ENCODE assay signal across 8 cellular contexts in genomic region chr1:40084750-40085149, GRCh38. TPM values are rescaled to one million over a fixed set of nuclear protein-coding genes. Genes with fewer than 3 reads are reported as not detected.
DNase-seq lines count a peak whose midpoint lies in the region; ATAC-seq and TF ChIP-seq lines count a peak whose summit lies in the region.
"Not testable (repeated sequence)": the region's sequence is repeated elsewhere in the genome, so short reads cannot be mapped to it uniquely, and the experiment has no call there.

No MANE protein-coding gene starts in this region.

- H3K36me3 Mint-ChIP-seq in activated CD4-positive, alpha-beta memory T cell treated with anti-CD3 and anti-CD28 coated beads, Interleukin-2, amount 10 ng/mL, durations not matched to agents 7 days and 5 days (ENCODE audit: low read depth) = peaks cover 47% of the 10 kb centered on the region
- peaks cover 30% of the 10 kb centered on the region for H3K36me3 Mint-ChIP-seq in osteocyte (ENCODE audit: unreplicated experiment)

- not testable (repeated sequence) for H3K79me2 ChIP-seq in OCI-LY1 (ENCODE audit: insufficient read depth, low read length); hepatocyte

- H3K4me1 ChIP-seq in OCI-LY1 (ENCODE audit: insufficient read depth, low read length, severe bottlenecking); hepatocyte (ENCODE audit: insufficient read depth); thoracic aorta (ENCODE audit: control insufficient read depth in 1 of 2, low read depth in 2 of 2): not testable (repeated sequence)

- H3K9me2 ChIP-seq in OCI-LY1 (ENCODE audit: low read depth, low read length); hepatocyte (replicated peaks; ENCODE audit: insufficient read depth): not testable (repeated sequence)

- CTCF ChIA-PET in activated CD4-positive, alpha-beta memory T cell treated with anti-CD3 and anti-CD28 coated beads, Interleukin-2, amount 10 ng/mL, durations not matched to agents 7 days and 5 days (lab: Charles Lee) = interaction anchor here (1.0 to 7.5 kb wide), 8 partner anchors 11 to 252 kb away, joined by 3 to 82 read pairs (median 6); partner anchors contain the start of gene PPT1

- 23% methylated on average over 11 of the region's 11 CpGs for WGBS in hepatocyte (ENCODE audit: low lambda C conversion rate, missing lambda C conversion rate)

- H3K9ac ChIP-seq in OCI-LY1 (ENCODE audit: low read length) = not testable (repeated sequence)

- H3K27me3 Mint-ChIP-seq in activated CD4-positive, alpha-beta memory T cell treated with anti-CD3 and anti-CD28 coated beads, Interleukin-2, amount 10 ng/mL, durations not matched to agents 7 days and 5 days; osteocyte (ENCODE audit: unreplicated experiment): not testable (repeated sequence)

- H2AFZ ChIP-seq in OCI-LY1 (ENCODE audit: low read length); hepatocyte: not testable (repeated sequence)

- not testable (repeated sequence) for H3K4me3 ChIP-seq in OCI-LY1 (ENCODE audit: low read depth, low read length, poor library complexity, severe bottlenecking); hepatocyte
- peak overlapping the region; percentile 52 for H3K4me3 ChIP-seq in thoracic aorta

- not testable (repeated sequence) for H3K27ac Mint-ChIP-seq in activated CD4-positive, alpha-beta memory T cell treated with anti-CD3 and anti-CD28 coated beads, Interleukin-2, amount 10 ng/mL, durations not matched to agents 7 days and 5 days
- H3K27ac Mint-ChIP-seq in osteocyte (ENCODE audit: unreplicated experiment) = peak overlapping the region; percentile 45

- peak overlapping the region; percentile 24; the same call in 1 of the 2 replicates for H3K4me2 ChIP-seq in OCI-LY1 (ENCODE audit: low read length)
- not testable (repeated sequence) for H3K4me2 ChIP-seq in hepatocyte

- not testable (repeated sequence) for H3F3A ChIP-seq in OCI-LY1 (ENCODE audit: insufficient read depth, low read length)

- H3K36me3 ChIP-seq in OCI-LY1 (ENCODE audit: insufficient read depth, low read length) (peaks cover 70% of the 10 kb centered on the region), thoracic aorta (peaks cover 25% of the 10 kb centered on the region)
- not testable (repeated sequence) for H3K36me3 ChIP-seq in hepatocyte (replicated peaks; ENCODE audit: insufficient read depth, low read depth)

- peaks cover 17% of the 10 kb centered on the region for H3K4me1 Mint-ChIP-seq in activated CD4-positive, alpha-beta memory T cell treated with anti-CD3 and anti-CD28 coated beads, Interleukin-2, amount 10 ng/mL, durations not matched to agents 7 days and 5 days
- not testable (repeated sequence) for H3K4me1 Mint-ChIP-seq in osteocyte (ENCODE audit: unreplicated experiment)

- TF ChIP-seq CTCF in OCI-LY1 (IDR thresholded peaks at IDR 0.05; ENCODE audit: low read length) (peak; percentile 68), hepatocyte (IDR thresholded peaks at IDR 0.05; ENCODE audit: poor library complexity) (peak; percentile 69), osteocyte (IDR thresholded peaks at IDR 0.05) (peak; percentile 77), thoracic aorta (IDR thresholded peaks at IDR 0.05) (peak; percentile 71)

- not testable (repeated sequence) for H3K27me3 ChIP-seq in OCI-LY1 (ENCODE audit: insufficient read depth, low read length); hepatocyte; thoracic aorta (replicated peaks; ENCODE audit: insufficient read depth)

- DNase-seq in DMS153 treated with DMSO at 0.1 percent for 48 hours (lab: John Stamatoyannopoulos, UW; ENCODE audit: unreplicated experiment) (peak; percentile 63), LHCN-M2 (ENCODE audit: low read depth) (peak; percentile 51), cerebellar cortex (ENCODE audit: low spot score) (peak; percentile 78), hepatocyte (ENCODE audit: low spot score) (peak; percentile 60), osteocyte (ENCODE audit: extremely low spot score, unreplicated experiment) (peak; percentile 90), thoracic aorta (ENCODE audit: low spot score) (peak; percentile 15)
- peak; percentile 55 for DNase-seq in activated CD4-positive, alpha-beta memory T cell treated with anti-CD3 and anti-CD28 coated beads, Interleukin-2, amount 10 ng/mL, durations not matched to agents 7 days and 5 days

- H3K9me3 ChIP-seq in OCI-LY1 (ENCODE audit: low read length); hepatocyte (ENCODE audit: low read depth); thoracic aorta: not testable (repeated sequence)

- not testable (repeated sequence) for H4K20me1 ChIP-seq in OCI-LY1 (ENCODE audit: insufficient read depth, low read length); hepatocyte (ENCODE audit: insufficient read depth, poor library complexity, severe bottlenecking)

- H3K9me3 Mint-ChIP-seq in activated CD4-positive, alpha-beta memory T cell treated with anti-CD3 and anti-CD28 coated beads, Interleukin-2, amount 10 ng/mL, durations not matched to agents 7 days and 5 days; osteocyte (ENCODE audit: unreplicated experiment): not testable (repeated sequence)

- H3K4me3 Mint-ChIP-seq in activated CD4-positive, alpha-beta memory T cell treated with anti-CD3 and anti-CD28 coated beads, Interleukin-2, amount 10 ng/mL, durations not matched to agents 7 days and 5 days; osteocyte (ENCODE audit: unreplicated experiment): not testable (repeated sequence)

- not testable (repeated sequence) for H3K27ac ChIP-seq in OCI-LY1 (ENCODE audit: low read depth, low read length, poor library complexity, severe bottlenecking); hepatocyte; thoracic aorta

- POLR2A ChIA-PET in activated CD4-positive, alpha-beta memory T cell treated with anti-CD3 and anti-CD28 coated beads, Interleukin-2, amount 10 ng/mL, durations not matched to agents 7 days and 5 days (lab: Charles Lee) = not testable (repeated sequence)

- ATAC-seq in thoracic aorta (ENCODE audit: insufficient number of reproducible peaks, low FRiP score, low read depth) = not testable (repeated sequence)

RNA-seq across cellular contexts. Expression of gene PPT1, which starts 12.3 kb away (rescaled TPM):
- 40.3 and 54.2 TPM in 2 replicates for total RNA-seq in LHCN-M2 (2014; rRNA removed)
- polyA plus RNA-seq in LHCN-M2 (2012) = 38.1 TPM
- 10 to 100 TPM; 76.9 to 83.4 TPM for total RNA-seq in activated CD4-positive, alpha-beta memory T cell treated with anti-CD3 and anti-CD28 coated beads, Interleukin-2, amount 10 ng/mL, durations not matched to agents 7 days and 5 days
- total RNA-seq in hepatocyte = 64.2 and 86.5 TPM in 2 replicates
- 78.0 and 80.2 TPM in 2 replicates for polyA plus RNA-seq in hepatocyte
- total RNA-seq in osteocyte = 62.6 and 72.1 TPM in 2 replicates
- 10 to 100 TPM; 68.5 to 89.8 TPM for total RNA-seq in thoracic aorta

RNA-seq across cellular contexts. Expression of gene CAP1, which starts 44.2 kb away (rescaled TPM):
- 505 and 541 TPM in 2 replicates for total RNA-seq in LHCN-M2 (2014; rRNA removed)
- polyA plus RNA-seq in LHCN-M2 (2012) = 475 TPM
- total RNA-seq in activated CD4-positive, alpha-beta memory T cell treated with anti-CD3 and anti-CD28 coated beads, Interleukin-2, amount 10 ng/mL, durations not matched to agents 7 days and 5 days = 100 to 1,000 TPM; 890 to 908 TPM
- total RNA-seq in hepatocyte = 186 and 191 TPM in 2 replicates
- polyA plus RNA-seq in hepatocyte = 189 and 191 TPM in 2 replicates
- total RNA-seq in osteocyte = 367 and 376 TPM in 2 replicates
- 100 to 1,000 TPM; 315 to 409 TPM for total RNA-seq in thoracic aorta

Comparison
In these comparisons a context has a peak if more than half of its experiments do, and no peak if none do; other contexts are left out.
1. DNase-seq: peak in every context shown above with its lines; median percentile 90 in osteocyte; 78 in cerebellar cortex; 63 in DMS153 treated with DMSO at 0.1 percent for 48 hours; 60 in hepatocyte; 55 in activated CD4-positive, alpha-beta memory T cell treated with anti-CD3 and anti-CD28 coated beads, Interleukin-2, amount 10 ng/mL, durations not matched to agents 7 days and 5 days; 51 in LHCN-M2; 15 in thoracic aorta.